In genomic region chr6:159790149-159790946, GRCh38 we compare ENCODE assay signal across 1 cellular context.
TF ChIP-seq lines count a peak whose summit lies in the region.

TSS of gene MRPL18 (plus strand) at chr6:159790467. CDS start at chr6:159790588, 121 bp downstream.

TF ChIP-seq in HepG2, 621 proteins besides CTCF, POLR2A, EP300 and RAD21 (continued from another document and continues in another):
- no peak for TF ChIP-seq MLX (CRISPR knock-in tag; IDR thresholded peaks at IDR 0.05)
- TF ChIP-seq DRAP1 (CRISPR knock-in tag; IDR thresholded peaks at IDR 0.05), result peak; percentile 94
- no peak for TF ChIP-seq ZNF253 (CRISPR knock-in tag; IDR thresholded peaks at IDR 0.05; ENCODE audit: borderline replicate concordance)
- TF ChIP-seq MXD4 (CRISPR knock-in tag; IDR thresholded peaks at IDR 0.05), result 0 out of 2 replicates have a peak, but pooled peaks have one; percentile 73
- no peak for TF ChIP-seq SCMH1 (CRISPR knock-in tag; IDR thresholded peaks at IDR 0.05; ENCODE audit: borderline replicate concordance)
- no peak for TF ChIP-seq ZNF562 (CRISPR knock-in tag; IDR thresholded peaks at IDR 0.05; ENCODE audit: borderline replicate concordance)
- no peak for TF ChIP-seq GPBP1L1 (CRISPR knock-in tag; IDR thresholded peaks at IDR 0.05)
- TF ChIP-seq ZNF235 (CRISPR knock-in tag; IDR thresholded peaks at IDR 0.05; ENCODE audit: borderline replicate concordance), result no peak
- no peak for TF ChIP-seq NR1H2 (CRISPR knock-in tag; IDR thresholded peaks at IDR 0.05; ENCODE audit: borderline replicate concordance, low read depth)
- peak; percentile 72 for TF ChIP-seq PHF20 (CRISPR knock-in tag; IDR thresholded peaks at IDR 0.05)
- no peak; the same call in 1 of the 2 replicates for TF ChIP-seq ZBTB20 (CRISPR knock-in tag; IDR thresholded peaks at IDR 0.05; ENCODE audit: borderline replicate concordance, low read depth)
- no peak for TF ChIP-seq TFDP2 (CRISPR knock-in tag; IDR thresholded peaks at IDR 0.05)
- TF ChIP-seq PHF5A (CRISPR knock-in tag; IDR thresholded peaks at IDR 0.05; ENCODE audit: low read depth, unreplicated experiment), result no peak
- 0 out of 2 replicates have a peak, but pooled peaks have one; percentile 21 for TF ChIP-seq ZNF589 (CRISPR knock-in tag; conservative IDR thresholded peaks at IDR 0.05)
- no peak for TF ChIP-seq ZMAT3 (CRISPR knock-in tag; conservative IDR thresholded peaks at IDR 0.05)
- no peak for TF ChIP-seq EZH2 (conservative IDR thresholded peaks at IDR 0.05; ENCODE audit: low read depth, low read length)
- no peak for TF ChIP-seq HNRNPK (IDR thresholded peaks at IDR 0.05; ENCODE audit: low read depth, low read length, poor library complexity, severe bottlenecking)
- TF ChIP-seq ZNF574 (CRISPR knock-in tag; IDR thresholded peaks at IDR 0.05), result peak; percentile 20; the same call in 1 of the 2 replicates
- TF ChIP-seq MEIS1 (CRISPR knock-in tag; IDR thresholded peaks at IDR 0.05; ENCODE audit: borderline replicate concordance), result peak; percentile 6; the same call in 1 of the 2 replicates
- TF ChIP-seq SSRP1 (CRISPR knock-in tag; IDR thresholded peaks at IDR 0.05), result no peak
- TF ChIP-seq DNMT3B (CRISPR knock-in tag; conservative IDR thresholded peaks at IDR 0.05), result 0 out of 2 replicates have a peak, but pooled peaks have one; percentile 7
- no peak for TF ChIP-seq ZFAT (CRISPR knock-in tag; conservative IDR thresholded peaks at IDR 0.05)
- TF ChIP-seq TRIM22 (IDR thresholded peaks at IDR 0.05), result no peak
- no peak for TF ChIP-seq ZNF639 (CRISPR knock-in tag; conservative IDR thresholded peaks at IDR 0.05)
- no peak for TF ChIP-seq ZNF274 (CRISPR knock-in tag; IDR thresholded peaks at IDR 0.05)
- no peak for TF ChIP-seq RNF219 (CRISPR knock-in tag; IDR thresholded peaks at IDR 0.05)
- peak; percentile 65 for TF ChIP-seq KDM5A (IDR thresholded peaks at IDR 0.05; ENCODE audit: borderline replicate concordance, low read length)
- TF ChIP-seq ZNF768 (CRISPR knock-in tag; IDR thresholded peaks at IDR 0.05), result no peak
- TF ChIP-seq SRSF4 (IDR thresholded peaks at IDR 0.05; ENCODE audit: low read depth, low read length, poor library complexity, severe bottlenecking), result no peak
- TF ChIP-seq TARDBP (CRISPR knock-in tag; IDR thresholded peaks at IDR 0.05), result 0 out of 2 replicates have a peak, but pooled peaks have one; percentile 12
- peak; percentile 26; the same call in 1 of the 2 replicates for TF ChIP-seq FOXO1 (CRISPR knock-in tag; IDR thresholded peaks at IDR 0.05)
- TF ChIP-seq RNF2 (conservative IDR thresholded peaks at IDR 0.05; ENCODE audit: low read depth), result no peak
- no peak for TF ChIP-seq CBX1 (IDR thresholded peaks at IDR 0.05; ENCODE audit: low read depth)
- peak; percentile 1; the same call in 1 of the 2 replicates for TF ChIP-seq ZNF280B (CRISPR knock-in tag; IDR thresholded peaks at IDR 0.05; ENCODE audit: borderline replicate concordance)
- TF ChIP-seq ZNF496 (CRISPR knock-in tag; IDR thresholded peaks at IDR 0.05; ENCODE audit: insufficient replicate concordance), result no peak
- no peak for TF ChIP-seq SATB2 (CRISPR knock-in tag; IDR thresholded peaks at IDR 0.05)
- peak; percentile 9; the same call in 1 of the 2 replicates for TF ChIP-seq REPIN1 (CRISPR knock-in tag; IDR thresholded peaks at IDR 0.05; ENCODE audit: borderline replicate concordance, low read depth)
- no peak for TF ChIP-seq CCAR2 (optimal IDR thresholded peaks at IDR 0.05; ENCODE audit: low read depth, low read length)
- TF ChIP-seq GPN1 (CRISPR knock-in tag; IDR thresholded peaks at IDR 0.05; ENCODE audit: borderline replicate concordance), result no peak
- no peak; the same call in none of the 2 replicates for TF ChIP-seq SP4 (CRISPR knock-in tag; IDR thresholded peaks at IDR 0.05)
- no peak for TF ChIP-seq IKZF5 (CRISPR knock-in tag; IDR thresholded peaks at IDR 0.05)
- TF ChIP-seq PTBP1 (IDR thresholded peaks at IDR 0.05; ENCODE audit: low read depth, low read length, poor library complexity, severe bottlenecking), result no peak
- TF ChIP-seq MATR3 (CRISPR knock-in tag; IDR thresholded peaks at IDR 0.05), result no peak
- no peak for TF ChIP-seq SMAD1 (CRISPR knock-in tag; IDR thresholded peaks at IDR 0.05; ENCODE audit: borderline replicate concordance, low read depth)
- no peak for TF ChIP-seq RAD51 (IDR thresholded peaks at IDR 0.05; ENCODE audit: borderline replicate concordance)
- TF ChIP-seq ZNF660 (CRISPR knock-in tag; IDR thresholded peaks at IDR 0.05; ENCODE audit: borderline replicate concordance, low read depth), result no peak
- TF ChIP-seq KLF11 (CRISPR knock-in tag; IDR thresholded peaks at IDR 0.05), result no peak
- TF ChIP-seq KAT7 (CRISPR knock-in tag; IDR thresholded peaks at IDR 0.05; ENCODE audit: borderline replicate concordance), result 0 out of 2 replicates have a peak, but pooled peaks have one; percentile 46
- TF ChIP-seq SOX13 (IDR thresholded peaks at IDR 0.05), result no peak
- TF ChIP-seq SOX13 (CRISPR knock-in tag; conservative IDR thresholded peaks at IDR 0.05 in 1 of 2, IDR thresholded peaks at IDR 0.05 in 1 of 2), result peak in 1 of 2 experiments; percentile 33; a peak in 1 of 4 replicates
- TF ChIP-seq SNRNP70 (IDR thresholded peaks at IDR 0.05; ENCODE audit: low read depth, low read length), result no peak
- TF ChIP-seq ZNF788 (CRISPR knock-in tag; IDR thresholded peaks at IDR 0.05; ENCODE audit: borderline replicate concordance), result peak; percentile 69; the same call in 1 of the 2 replicates
- TF ChIP-seq MAX (IDR thresholded peaks at IDR 0.05), result no peak
- peak; percentile 85 for TF ChIP-seq TAF1 (CRISPR knock-in tag; IDR thresholded peaks at IDR 0.05)
- no peak for TF ChIP-seq NFIB (CRISPR knock-in tag; IDR thresholded peaks at IDR 0.05; ENCODE audit: borderline replicate concordance)
- TF ChIP-seq PCBP1 (IDR thresholded peaks at IDR 0.05; ENCODE audit: borderline replicate concordance, low read depth, low read length), result peak; percentile 96
- peak; percentile 51 for TF ChIP-seq SRF (IDR thresholded peaks at IDR 0.05; ENCODE audit: low read depth, low read length)
- no peak for TF ChIP-seq ZNF333 (CRISPR knock-in tag; IDR thresholded peaks at IDR 0.05; ENCODE audit: borderline replicate concordance)
- no peak; the same call in 1 of the 2 replicates for TF ChIP-seq ZNF451 (CRISPR knock-in tag; IDR thresholded peaks at IDR 0.05)
